35 cellular contexts compared by ENCODE assay signal in the genomic region with DNA sequence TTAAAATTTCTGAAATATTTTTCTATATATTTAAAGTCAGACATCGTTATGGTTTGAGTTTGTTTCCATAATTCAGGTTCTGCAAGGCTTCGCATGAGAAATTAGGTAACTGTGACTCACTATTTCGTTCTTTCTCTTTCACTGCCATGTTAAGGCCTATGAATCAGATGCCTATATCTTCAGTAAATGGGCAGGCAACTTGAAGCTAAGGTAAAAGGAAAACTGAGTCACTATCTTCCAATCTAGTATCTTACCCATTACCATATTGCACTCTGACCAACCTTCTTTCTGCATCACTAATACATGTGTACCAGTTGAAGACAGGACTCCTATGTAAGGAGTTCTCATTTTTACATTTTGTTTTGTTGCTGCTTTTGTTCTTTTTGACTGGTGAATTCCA. TPM values are rescaled to one million over a fixed set of nuclear protein-coding genes. Genes with fewer than 3 reads are reported as not detected.
DNase-seq lines count a peak whose midpoint lies in the region; ATAC-seq and TF ChIP-seq lines count a peak whose summit lies in the region.
"Had no signal": no experiment of that assay in that cellular context is flagged by ENCODE, and none has a peak within 500 bp of the region (broad histone marks: within the 10 kb centered on the region; RNA-seq: fewer than 3 reads in every experiment).

No MANE protein-coding gene starts in this region.

- POLR2A ChIA-PET in activated CD4-positive, alpha-beta memory T cell treated with anti-CD3 and anti-CD28 coated beads for 36 hours (lab: Charles Lee): interaction anchor here (1.0 to 1.3 kb wide), 6 partner anchors 29 to 139 kb away, joined by 3 to 8 read pairs (median 4); a partner anchor contains a TSS
- POLR2A ChIA-PET in activated CD4-positive, alpha-beta memory T cell treated with anti-CD3 and anti-CD28 coated beads, Interleukin-2, amount 10 ng/mL, durations not matched to agents 7 days and 5 days (lab: Charles Lee): interaction anchor here (1.6 kb wide), 1 partner anchor 9 kb away, joined by 4 read pairs; no protein-coding TSS in a partner anchor

- no peaks in the 10 kb centered on the region for H3K4me1 ChIP-seq in CD4-positive, CD25-positive, alpha-beta regulatory T cell (ENCODE audit: control insufficient read depth, insufficient read depth, low read length, poor library complexity, severe bottlenecking)
- H3K4me1 ChIP-seq in ascending aorta: no peaks in the 10 kb centered on the region
- no peaks in the 10 kb centered on the region for H3K4me1 ChIP-seq in testis
- H3K4me1 ChIP-seq: left ventricle myocardium inferior, right atrium auricular region, stomach, thyroid gland, uterus had no signal

- DNase-seq in activated CD4-positive, alpha-beta memory T cell treated with anti-CD3 and anti-CD28 coated beads for 36 hours: no peak
- no peak for DNase-seq in activated CD4-positive, alpha-beta memory T cell treated with anti-CD3 and anti-CD28 coated beads, Interleukin-2, amount 10 ng/mL, durations not matched to agents 7 days and 5 days
- peak in 1 of 3 donors; percentile 16 for DNase-seq in CD4-positive, CD25-positive, alpha-beta regulatory T cell
- no peak for DNase-seq in activated T-helper 1 cell treated with anti-CD3 and anti-CD28 coated beads, Interleukin-12 subunit alpha, Interleukin-12 subunit beta, Interleukin-2, Interleukin-4 antibody, amounts not matched to agents 30 ng/mL and 10 ng/mL and 1 ng/mL, durations not matched to agents 14 hours and 24 hours and 36 hours (ENCODE audit: low spot score)
- DNase-seq in HuH-7.5 (ENCODE audit: low spot score) (no peak), ascending aorta (ENCODE audit: low spot score in 2 of 2) (no peak), testis (no peak)
- DNase-seq: activated CD4-positive, alpha-beta T cell treated with anti-CD3 and anti-CD28 coated beads, Interleukin-2, amount 50 U/mL, for 4 hours; activated naive CD8-positive, alpha-beta T cell treated with anti-CD3 and anti-CD28 coated beads, Interleukin-2, amount 10 ng/mL, durations not matched to agents 7 days and 5 days; caudate nucleus; DND-41; effector memory CD8-positive, alpha-beta T cell; HFFc6; islet precursor cell; KG1; left ventricle myocardium inferior; MG63; NCI-H1105; NCI-H187 treated with DMSO at 0.1 percent for 48 hours; NCI-H2171 treated with DMSO at 0.1 percent for 48 hours; NCI-H510A; posterior cingulate gyrus; small intestine; stomach; thyroid gland; uterus; WERI-Rb-1 had no signal

- H3K4me3 ChIP-seq in CD4-positive, CD25-positive, alpha-beta regulatory T cell (ENCODE audit: low read depth, low read length): no peak overlapping the region
- no peak overlapping the region for H3K4me3 ChIP-seq in ascending aorta
- no peak overlapping the region for H3K4me3 ChIP-seq in testis
- H3K4me3 ChIP-seq: left ventricle myocardium inferior, MG63, right atrium auricular region, stomach, thyroid gland, uterus had no signal

- peaks cover 36% of the 10 kb centered on the region for H3K9me3 Mint-ChIP-seq in activated CD4-positive, alpha-beta memory T cell treated with anti-CD3 and anti-CD28 coated beads for 36 hours
- H3K9me3 Mint-ChIP-seq in activated CD4-positive, alpha-beta memory T cell treated with anti-CD3 and anti-CD28 coated beads, Interleukin-2, amount 10 ng/mL, durations not matched to agents 7 days and 5 days: peaks cover 34% of the 10 kb centered on the region
- peaks cover 0 to 47% (median 10%) of the 10 kb centered on the region in 7 donors for H3K9me3 Mint-ChIP-seq in CD4-positive, CD25-positive, alpha-beta regulatory T cell
- peaks cover 34% of the 10 kb centered on the region for H3K9me3 Mint-ChIP-seq in activated T-helper 1 cell treated with anti-CD3 and anti-CD28 coated beads, Interleukin-12 subunit alpha, Interleukin-12 subunit beta, Interleukin-2, Interleukin-4 antibody, amounts not matched to agents 30 ng/mL and 10 ng/mL and 1 ng/mL, durations not matched to agents 14 hours and 24 hours and 36 hours
- H3K9me3 Mint-ChIP-seq: HFFc6 had no signal

- H3K27me3 Mint-ChIP-seq in activated CD4-positive, alpha-beta memory T cell treated with anti-CD3 and anti-CD28 coated beads for 36 hours: no peaks in the 10 kb centered on the region
- H3K27me3 Mint-ChIP-seq in activated CD4-positive, alpha-beta memory T cell treated with anti-CD3 and anti-CD28 coated beads, Interleukin-2, amount 10 ng/mL, durations not matched to agents 7 days and 5 days: no peaks in the 10 kb centered on the region
- no peaks in the 10 kb centered on the region for H3K27me3 Mint-ChIP-seq in CD4-positive, CD25-positive, alpha-beta regulatory T cell
- H3K27me3 Mint-ChIP-seq in activated T-helper 1 cell treated with anti-CD3 and anti-CD28 coated beads, Interleukin-12 subunit alpha, Interleukin-12 subunit beta, Interleukin-2, Interleukin-4 antibody, amounts not matched to agents 30 ng/mL and 10 ng/mL and 1 ng/mL, durations not matched to agents 14 hours and 24 hours and 36 hours (ENCODE audit: insufficient read depth): peaks cover 3% of the 10 kb centered on the region
- H3K27me3 Mint-ChIP-seq: effector memory CD8-positive, alpha-beta T cell had no signal

- peaks cover 39% of the 10 kb centered on the region for H3K4me1 Mint-ChIP-seq in activated CD4-positive, alpha-beta memory T cell treated with anti-CD3 and anti-CD28 coated beads for 36 hours (ENCODE audit: low read depth)
- peaks cover 16% of the 10 kb centered on the region for H3K4me1 Mint-ChIP-seq in activated CD4-positive, alpha-beta memory T cell treated with anti-CD3 and anti-CD28 coated beads, Interleukin-2, amount 10 ng/mL, durations not matched to agents 7 days and 5 days
- peaks cover 24 to 44% (median 36%) of the 10 kb centered on the region in 4 donors for H3K4me1 Mint-ChIP-seq in CD4-positive, CD25-positive, alpha-beta regulatory T cell
- H3K4me1 Mint-ChIP-seq in activated T-helper 1 cell treated with anti-CD3 and anti-CD28 coated beads, Interleukin-12 subunit alpha, Interleukin-12 subunit beta, Interleukin-2, Interleukin-4 antibody, amounts not matched to agents 30 ng/mL and 10 ng/mL and 1 ng/mL, durations not matched to agents 14 hours and 24 hours and 36 hours (ENCODE audit: low read depth): peaks cover 13% of the 10 kb centered on the region
- H3K4me1 Mint-ChIP-seq: activated naive CD8-positive, alpha-beta T cell treated with anti-CD3 and anti-CD28 coated beads, Interleukin-2, amount 10 ng/mL, durations not matched to agents 7 days and 5 days had no signal

- H3K27ac Mint-ChIP-seq in activated CD4-positive, alpha-beta memory T cell treated with anti-CD3 and anti-CD28 coated beads for 36 hours: peak overlapping the region; percentile 85
- H3K27ac Mint-ChIP-seq in activated CD4-positive, alpha-beta memory T cell treated with anti-CD3 and anti-CD28 coated beads, Interleukin-2, amount 10 ng/mL, durations not matched to agents 7 days and 5 days: no peak overlapping the region
- H3K27ac Mint-ChIP-seq in CD4-positive, CD25-positive, alpha-beta regulatory T cell: peak overlapping the region in 1 of 3 donors; percentile 67
- H3K27ac Mint-ChIP-seq in activated T-helper 1 cell treated with anti-CD3 and anti-CD28 coated beads, Interleukin-12 subunit alpha, Interleukin-12 subunit beta, Interleukin-2, Interleukin-4 antibody, amounts not matched to agents 30 ng/mL and 10 ng/mL and 1 ng/mL, durations not matched to agents 14 hours and 24 hours and 36 hours: peak overlapping the region; percentile 56
- H3K27ac Mint-ChIP-seq: activated naive CD8-positive, alpha-beta T cell treated with anti-CD3 and anti-CD28 coated beads, Interleukin-2, amount 10 ng/mL, durations not matched to agents 7 days and 5 days; HFFc6 had no signal

- no peaks in the 10 kb centered on the region for H3K27me3 ChIP-seq in CD4-positive, CD25-positive, alpha-beta regulatory T cell (ENCODE audit: control insufficient read depth, insufficient read depth, low read length)
- H3K27me3 ChIP-seq in ascending aorta (no peaks in the 10 kb centered on the region), testis (no peaks in the 10 kb centered on the region)
- H3K27me3 ChIP-seq: right atrium auricular region, stomach, thyroid gland, uterus had no signal

- intact Hi-C loops in activated CD4-positive, alpha-beta memory T cell treated with anti-CD3 and anti-CD28 coated beads for 36 hours (cut with micrococcal nuclease): loop anchor here (1.0 to 2.0 kb wide), 8 partner anchors 26 to 150 kb away; a partner anchor contains a TSS
- intact Hi-C loops in activated T-helper 1 cell treated with anti-CD3 and anti-CD28 coated beads, Interleukin-12 subunit alpha, Interleukin-12 subunit beta, Interleukin-2, Interleukin-4 antibody, amounts not matched to agents 30 ng/mL and 10 ng/mL and 1 ng/mL, durations not matched to agents 14 hours and 24 hours and 36 hours (cut with micrococcal nuclease): loop anchor here (1.0 kb wide), 4 partner anchors 38 to 150 kb away; a partner anchor contains a TSS
- intact Hi-C loops in ascending aorta (cut with DNase I) (no loop called here), testis (cut with DNase I; ENCODE audit: low total_unique reads) (no loop called here)

- H3K4me3 Mint-ChIP-seq in activated CD4-positive, alpha-beta memory T cell treated with anti-CD3 and anti-CD28 coated beads for 36 hours: no peak overlapping the region
- H3K4me3 Mint-ChIP-seq in activated CD4-positive, alpha-beta memory T cell treated with anti-CD3 and anti-CD28 coated beads, Interleukin-2, amount 10 ng/mL, durations not matched to agents 7 days and 5 days: no peak overlapping the region
- H3K4me3 Mint-ChIP-seq in CD4-positive, CD25-positive, alpha-beta regulatory T cell: no peak overlapping the region
- H3K4me3 Mint-ChIP-seq in activated T-helper 1 cell treated with anti-CD3 and anti-CD28 coated beads, Interleukin-12 subunit alpha, Interleukin-12 subunit beta, Interleukin-2, Interleukin-4 antibody, amounts not matched to agents 30 ng/mL and 10 ng/mL and 1 ng/mL, durations not matched to agents 14 hours and 24 hours and 36 hours: no peak overlapping the region
- H3K4me3 Mint-ChIP-seq: activated naive CD8-positive, alpha-beta T cell treated with anti-CD3 and anti-CD28 coated beads, Interleukin-2, amount 10 ng/mL, durations not matched to agents 7 days and 5 days; effector memory CD8-positive, alpha-beta T cell; HFFc6 had no signal

- TF ChIP-seq POLR2A in testis (IDR thresholded peaks at IDR 0.05): no peak

- H3K36me3 ChIP-seq in CD4-positive, CD25-positive, alpha-beta regulatory T cell (ENCODE audit: control insufficient read depth, insufficient read depth, low read length): peaks cover 34% of the 10 kb centered on the region
- no peaks in the 10 kb centered on the region for H3K36me3 ChIP-seq in ascending aorta
- no peaks in the 10 kb centered on the region for H3K36me3 ChIP-seq in testis (ENCODE audit: low read depth, missing control alignments)
- H3K36me3 ChIP-seq: left ventricle myocardium inferior, MG63, right atrium auricular region, stomach, thyroid gland, uterus, WERI-Rb-1 had no signal

- peaks cover 15 to 21% of the 10 kb centered on the region in 2 experiments for H3K9me3 ChIP-seq in CD4-positive, CD25-positive, alpha-beta regulatory T cell (ENCODE audit: control insufficient read depth in 2 of 2, low read length in 2 of 2)
- H3K9me3 ChIP-seq in ascending aorta (no peaks in the 10 kb centered on the region), testis (no peaks in the 10 kb centered on the region)
- H3K9me3 ChIP-seq: left ventricle myocardium inferior, MG63, right atrium auricular region, stomach, thyroid gland, uterus had no signal

- no peak overlapping the region for H3K27ac ChIP-seq in CD4-positive, CD25-positive, alpha-beta regulatory T cell (ENCODE audit: insufficient read depth, low read length, poor library complexity, severe bottlenecking)
- H3K27ac ChIP-seq in ascending aorta: no peak overlapping the region
- no peak overlapping the region for H3K27ac ChIP-seq in testis
- H3K27ac ChIP-seq: left ventricle myocardium inferior, right atrium auricular region, stomach, thyroid gland, uterus, WERI-Rb-1 had no signal

- TF ChIP-seq CTCF in ascending aorta (IDR thresholded peaks at IDR 0.05): no peak
- no peak for TF ChIP-seq CTCF in testis (IDR thresholded peaks at IDR 0.05)

- CTCF ChIA-PET in activated CD4-positive, alpha-beta memory T cell treated with anti-CD3 and anti-CD28 coated beads for 36 hours (lab: Charles Lee): interaction anchor here (0.6 to 1.5 kb wide), 6 partner anchors 26 to 108 kb away, joined by 3 to 7 read pairs (median 3); a partner anchor contains a TSS
- CTCF ChIA-PET in activated CD4-positive, alpha-beta memory T cell treated with anti-CD3 and anti-CD28 coated beads, Interleukin-2, amount 10 ng/mL, durations not matched to agents 7 days and 5 days (lab: Charles Lee): no interaction called here

- peak; percentile 46 to 47 for ATAC-seq in CD4-positive, CD25-positive, alpha-beta regulatory T cell (ENCODE audit: low read depth in 2 of 2)
- ATAC-seq in esophagus mucosa: peak; percentile 83
- ATAC-seq: effector memory CD8-positive, alpha-beta T cell had no signal

- peaks cover 33% of the 10 kb centered on the region for H3K36me3 Mint-ChIP-seq in activated CD4-positive, alpha-beta memory T cell treated with anti-CD3 and anti-CD28 coated beads for 36 hours
- H3K36me3 Mint-ChIP-seq in activated CD4-positive, alpha-beta memory T cell treated with anti-CD3 and anti-CD28 coated beads, Interleukin-2, amount 10 ng/mL, durations not matched to agents 7 days and 5 days (ENCODE audit: low read depth): peaks cover 66% of the 10 kb centered on the region
- peaks cover 58% of the 10 kb centered on the region for H3K36me3 Mint-ChIP-seq in CD4-positive, CD25-positive, alpha-beta regulatory T cell
- peaks cover 23% of the 10 kb centered on the region for H3K36me3 Mint-ChIP-seq in activated T-helper 1 cell treated with anti-CD3 and anti-CD28 coated beads, Interleukin-12 subunit alpha, Interleukin-12 subunit beta, Interleukin-2, Interleukin-4 antibody, amounts not matched to agents 30 ng/mL and 10 ng/mL and 1 ng/mL, durations not matched to agents 14 hours and 24 hours and 36 hours (ENCODE audit: low read depth)

- 87 to 89% methylated on average over 3 of the region's 3 CpGs for WGBS in testis, 2 donors

RNA-seq across cellular contexts. Expression of a gene that starts 37.8 kb away (rescaled TPM):
- total RNA-seq in activated CD4-positive, alpha-beta memory T cell treated with anti-CD3 and anti-CD28 coated beads for 36 hours: 10 to 100 TPM; 12.2 to 13.1 TPM
- 10 to 100 TPM; 56.6 to 59.8 TPM for total RNA-seq in activated CD4-positive, alpha-beta memory T cell treated with anti-CD3 and anti-CD28 coated beads, Interleukin-2, amount 10 ng/mL, durations not matched to agents 7 days and 5 days
- 97.3 TPM for total RNA-seq in CD4-positive, CD25-positive, alpha-beta regulatory T cell
- polyA plus RNA-seq in CD4-positive, CD25-positive, alpha-beta regulatory T cell: 100 to 1,000 TPM in 2 of 4 donors, 10 to 100 TPM in 2; 98.0 to 112 (median 102) TPM
- 19.5 and 19.9 TPM in 2 replicates for total RNA-seq in activated T-helper 1 cell treated with anti-CD3 and anti-CD28 coated beads, Interleukin-12 subunit alpha, Interleukin-12 subunit beta, Interleukin-2, Interleukin-4 antibody, amounts not matched to agents 30 ng/mL and 10 ng/mL and 1 ng/mL, durations not matched to agents 14 hours and 24 hours and 36 hours
- 0.44 TPM for total RNA-seq in esophagus mucosa
- total RNA-seq in ascending aorta: 2.8 TPM
- 1 to 10 TPM in 1 of 2 donors, under 1 TPM in 1; 0.56 to 1.2 TPM for total RNA-seq in testis
- 0.58 TPM for polyA plus RNA-seq in testis (ENCODE audit: insufficient read depth, low read depth, low replicate concordance)
- total RNA-seq: astrocyte, fibroblast of villous mesenchyme, H1, HFFc6, myocyte, RPMI7951, SK-MEL-5 had no signal
- polyA plus RNA-seq: H1 had no signal

RNA-seq across cellular contexts. Expression of a gene that starts 40.5 kb away (rescaled TPM):
- total RNA-seq in activated CD4-positive, alpha-beta memory T cell treated with anti-CD3 and anti-CD28 coated beads for 36 hours: 100 to 1,000 TPM; 215 to 220 TPM
- total RNA-seq in activated CD4-positive, alpha-beta memory T cell treated with anti-CD3 and anti-CD28 coated beads, Interleukin-2, amount 10 ng/mL, durations not matched to agents 7 days and 5 days: 100 to 1,000 TPM; 394 to 395 TPM
- total RNA-seq in CD4-positive, CD25-positive, alpha-beta regulatory T cell: 130 TPM
- 100 to 1,000 TPM in 2 of 4 donors, 10 to 100 TPM in 2; 90.4 to 117 (median 101) TPM for polyA plus RNA-seq in CD4-positive, CD25-positive, alpha-beta regulatory T cell
- total RNA-seq in activated T-helper 1 cell treated with anti-CD3 and anti-CD28 coated beads, Interleukin-12 subunit alpha, Interleukin-12 subunit beta, Interleukin-2, Interleukin-4 antibody, amounts not matched to agents 30 ng/mL and 10 ng/mL and 1 ng/mL, durations not matched to agents 14 hours and 24 hours and 36 hours: 223 and 232 TPM in 2 replicates
- 100 TPM for total RNA-seq in esophagus mucosa
- 61.2 TPM for total RNA-seq in ascending aorta
- 10 to 100 TPM; 34.3 to 39.8 TPM for total RNA-seq in testis
- 35.7 TPM for polyA plus RNA-seq in testis (ENCODE audit: insufficient read depth, low read depth, low replicate concordance)

Comparison
In these comparisons a context has a peak if more than half of its experiments do, and no peak if none do; other contexts are left out.
1. intact Hi-C loops: an anchor here in activated CD4-positive, alpha-beta memory T cell treated with anti-CD3 and anti-CD28 coated beads for 36 hours (1.0 to 2.0 kb wide) and activated T-helper 1 cell treated with anti-CD3 and anti-CD28 coated beads, Interleukin-12 subunit alpha, Interleukin-12 subunit beta, Interleukin-2, Interleukin-4 antibody, amounts not matched to agents 30 ng/mL and 10 ng/mL and 1 ng/mL, durations not matched to agents 14 hours and 24 hours and 36 hours (1.0 kb wide); none called in ascending aorta and testis.